Comparison of ENCODE assay signal across 8 cellular contexts in the genomic region with DNA sequence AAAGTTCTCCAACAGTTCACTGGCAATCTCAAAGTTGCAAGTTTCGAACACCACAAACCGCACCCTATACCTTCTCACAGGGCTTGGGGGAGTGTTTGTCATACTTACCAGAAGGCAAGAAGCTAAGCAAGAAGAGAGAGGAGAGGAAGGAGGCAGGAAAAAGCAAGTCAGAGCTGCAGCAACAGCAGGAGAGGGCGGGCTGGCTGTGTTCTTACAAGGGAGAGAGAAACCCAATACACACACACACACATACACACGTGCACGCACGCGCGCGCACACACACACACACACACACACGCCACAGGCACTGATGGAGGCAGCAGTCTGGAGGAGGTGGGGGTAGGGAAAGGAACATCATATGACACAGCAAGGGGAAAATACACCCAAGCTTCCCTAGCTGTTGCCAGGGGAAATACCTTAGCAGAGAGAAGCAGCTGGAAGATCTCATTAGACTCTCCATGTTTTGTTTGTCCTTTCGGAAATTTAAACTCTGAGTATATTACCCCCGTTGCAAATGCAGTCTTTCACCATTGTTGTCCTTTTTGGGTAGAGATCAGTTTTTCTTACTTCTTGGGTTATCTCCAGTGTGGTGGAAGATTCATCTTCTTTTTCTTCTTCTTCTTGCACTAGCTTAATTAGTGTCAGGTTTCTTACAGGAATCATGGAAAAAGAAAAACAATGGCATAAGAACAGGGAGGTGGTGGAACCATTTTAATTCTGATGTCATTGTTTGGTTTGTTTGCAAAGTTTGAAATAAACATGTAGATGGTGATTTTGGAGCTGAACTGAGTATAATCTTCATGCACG. TPM values are rescaled to one million over a fixed set of nuclear protein-coding genes. Genes with fewer than 3 reads are reported as not detected.
A peak's percentile ranks its signal among the peaks of the same experiment; 100 is the strongest.
DNase-seq lines count a peak whose midpoint lies in the region; ATAC-seq lines count a peak whose summit lies in the region.

A gene (minus strand): TSS at position 186 of the 807 bp plus-strand sequence. CDS start 3,099 bp downstream, outside the sequence.

- peak; percentile 80 to 88 for ATAC-seq in CD4-positive, CD25-positive, alpha-beta regulatory T cell (ENCODE audit: low read depth in 2 of 2)
- ATAC-seq in GM19438 (IDR thresholded peaks at IDR 0.05; ENCODE audit: low read depth, unreplicated experiment) (peak; percentile 72), HG03469 (IDR thresholded peaks at IDR 0.05; ENCODE audit: unreplicated experiment) (peak; percentile 44), T-cell (replicated peaks in 1 of 4) (peak; percentile 87 to 97 (median 94))

- CTCF ChIA-PET in T-cell (lab: Charles Lee), result interaction anchor here (0.5 to 2.1 kb wide), 21 partner anchors 12 to 239 kb away, joined by 3 to 14 read pairs (median 4); a partner anchor contains a TSS

- peaks cover 0 to 2% (median 0%) of the 10 kb centered on the region in 7 donors for H3K9me3 Mint-ChIP-seq in CD4-positive, CD25-positive, alpha-beta regulatory T cell
- H3K9me3 Mint-ChIP-seq in T-cell, result peaks cover 0 to 5% (median 0%) of the 10 kb centered on the region in 3 donors

- POLR2A ChIA-PET in T-cell (lab: Charles Lee), result interaction anchor here in 1 of 2 donors (0.5 to 1.6 kb wide), 12 partner anchors 15 to 476 kb away, joined by 3 to 14 read pairs (median 6); a partner anchor contains a TSS

- peak within 1 kb of the TSS; percentile 79 for H3K4me3 ChIP-seq in CD4-positive, CD25-positive, alpha-beta regulatory T cell (ENCODE audit: low read depth, low read length)

- peak within 1 kb of the TSS; percentile 62 to 90 (median 83) for H3K4me3 Mint-ChIP-seq in CD4-positive, CD25-positive, alpha-beta regulatory T cell
- H3K4me3 Mint-ChIP-seq in T-cell, result peak within 1 kb of the TSS; percentile 67 to 78 (median 77)

- H3K27me3 ChIP-seq in CD4-positive, CD25-positive, alpha-beta regulatory T cell (ENCODE audit: control insufficient read depth, insufficient read depth, low read length), result no peaks in the 10 kb centered on the region

- H3K4me1 ChIP-seq in CD4-positive, CD25-positive, alpha-beta regulatory T cell (ENCODE audit: control insufficient read depth, insufficient read depth, low read length, poor library complexity, severe bottlenecking), result peaks cover 32% of the 10 kb centered on the region

- no peaks in the 10 kb centered on the region for H3K36me3 ChIP-seq in CD4-positive, CD25-positive, alpha-beta regulatory T cell (ENCODE audit: control insufficient read depth, insufficient read depth, low read length)

- H3K27me3 Mint-ChIP-seq in CD4-positive, CD25-positive, alpha-beta regulatory T cell, result no peaks in the 10 kb centered on the region
- H3K27me3 Mint-ChIP-seq in T-cell, result no peaks in the 10 kb centered on the region

- H3K27ac ChIP-seq in CD4-positive, CD25-positive, alpha-beta regulatory T cell (ENCODE audit: insufficient read depth, low read length, poor library complexity, severe bottlenecking), result peak within 1 kb of the TSS; percentile 77

- DNase-seq in CD4-positive, CD25-positive, alpha-beta regulatory T cell, result peak; percentile 12 to 93 (median 75)
- DNase-seq in T-cell, result peak; percentile 51 to 91 (median 78)
- DNase-seq in amniotic epithelial cell (ENCODE audit: low read depth), result peak; percentile 54
- peak; percentile 29 for DNase-seq in iPS-NIHi11 (ENCODE audit: low spot score)
- peak; percentile 68 for DNase-seq in stimulated activated CD4-positive, alpha-beta T cell treated with anti-CD3 and anti-CD28 coated beads, Interleukin-12 subunit alpha, Interleukin-12 subunit beta, amount 100 ng/mL, for 4 hours
- no peak for DNase-seq in NCI-H2107 treated with DMSO at 0.1 percent for 48 hours (lab: John Stamatoyannopoulos, UW; ENCODE audit: unreplicated experiment)

- peaks cover 4% of the 10 kb centered on the region for H3K36me3 Mint-ChIP-seq in CD4-positive, CD25-positive, alpha-beta regulatory T cell
- H3K36me3 Mint-ChIP-seq in T-cell, result peaks cover 7% of the 10 kb centered on the region

- peak within 1 kb of the TSS; percentile 98 to 99 (median 99) for H3K27ac Mint-ChIP-seq in CD4-positive, CD25-positive, alpha-beta regulatory T cell
- peak within 1 kb of the TSS; percentile 97 to 98 for H3K27ac Mint-ChIP-seq in T-cell

- H3K9me3 ChIP-seq in CD4-positive, CD25-positive, alpha-beta regulatory T cell (ENCODE audit: control insufficient read depth in 2 of 2, low read length in 2 of 2), result no peaks in the 10 kb centered on the region

- peaks cover 24 to 63% (median 34%) of the 10 kb centered on the region in 4 donors for H3K4me1 Mint-ChIP-seq in CD4-positive, CD25-positive, alpha-beta regulatory T cell
- peaks cover 63 to 78% (median 74%) of the 10 kb centered on the region in 3 donors for H3K4me1 Mint-ChIP-seq in T-cell

RNA-seq across cellular contexts. Expression of the gene that starts here (rescaled TPM):
- 0.47 TPM for total RNA-seq in CD4-positive, CD25-positive, alpha-beta regulatory T cell
- polyA plus RNA-seq in CD4-positive, CD25-positive, alpha-beta regulatory T cell, result under 1 TPM; 0.16 to 0.31 (median 0.21) TPM
- under 1 TPM; 0.41 to 0.92 (median 0.72) TPM for total RNA-seq in T-cell

Comparison
In these comparisons a context has a peak if more than half of its experiments do, and no peak if none do; other contexts are left out.
1. Peak in DNase-seq, ATAC-seq, H3K4me3 ChIP-seq and H3K27ac ChIP-seq in CD4-positive, CD25-positive, alpha-beta regulatory T cell; RNA of the gene not detected or under 1 TPM.
2. Peak in DNase-seq and ATAC-seq in T-cell; RNA of the gene not detected or under 1 TPM.